Comparison of ENCODE assay signal across 11 cellular contexts in genomic region chr18:42011053-42011452, GRCh38. TPM values are rescaled to one million over a fixed set of nuclear protein-coding genes. Genes with fewer than 3 reads are reported as not detected.
A peak's percentile ranks its signal among the peaks of the same experiment; 100 is the strongest.
DNase-seq lines count a peak whose midpoint lies in the region; ATAC-seq, FAIRE-seq and TF ChIP-seq lines count a peak whose summit lies in the region.
"Had no signal": no experiment of that assay in that cellular context is flagged by ENCODE, and none has a peak within 500 bp of the region (broad histone marks: within the 10 kb centered on the region; RNA-seq: fewer than 3 reads in every experiment).

No MANE protein-coding gene starts in this region.

- H3K27ac ChIP-seq in kidney (ENCODE audit: low read depth in 2 of 2, low read length in 2 of 2) = no peak overlapping the region
- H3K27ac ChIP-seq: esophagus muscularis mucosa had no signal

- no peaks in the 10 kb centered on the region for H3K36me3 ChIP-seq in BE2C
- peaks cover 10 to 15% of the 10 kb centered on the region in 2 donors for H3K36me3 ChIP-seq in kidney (ENCODE audit: control insufficient read depth in 1 of 2, insufficient read depth in 2 of 2, low read length in 2 of 2)

- TF ChIP-seq CTCF in BE2C (IDR thresholded peaks at IDR 0.05; ENCODE audit: low read depth, low read length) = no peak
- no peak for TF ChIP-seq CTCF in kidney (IDR thresholded peaks at IDR 0.05; ENCODE audit: borderline replicate concordance, extremely low read depth, insufficient read depth)

- H3K27me3 ChIP-seq in BE2C = no peaks in the 10 kb centered on the region
- H3K27me3 ChIP-seq: esophagus muscularis mucosa had no signal

- H3K9me3 ChIP-seq in BE2C (no peaks in the 10 kb centered on the region), kidney (ENCODE audit: control insufficient read depth in 1 of 2, low read length in 2 of 2) (no peaks in the 10 kb centered on the region)
- H3K9me3 ChIP-seq: esophagus muscularis mucosa had no signal

- H3K9ac ChIP-seq in kidney (ENCODE audit: low read length in 2 of 2) = no peak overlapping the region

- intact Hi-C loops in kidney (cut with DNase I) = no loop called here

- H3K4me1 ChIP-seq in BE2C (no peaks in the 10 kb centered on the region), kidney (ENCODE audit: control insufficient read depth in 1 of 2, insufficient read depth in 1 of 2, low read depth in 1 of 2, low read length in 2 of 2) (no peaks in the 10 kb centered on the region)
- H3K4me1 ChIP-seq: esophagus muscularis mucosa had no signal

- no peak for FAIRE-seq in kidney (lab: Jason Lieb, UNC)

- H3K4me3 ChIP-seq in BE2C (ENCODE audit: low read depth, low read length) (no peak overlapping the region), kidney (ENCODE audit: low read length in 2 of 2) (no peak overlapping the region)
- H3K4me3 ChIP-seq: esophagus muscularis mucosa had no signal

- ATAC-seq in GM18519 (IDR thresholded peaks at IDR 0.05; ENCODE audit: low FRiP score, unreplicated experiment) (peak; percentile 100), GM19455 (IDR thresholded peaks at IDR 0.05; ENCODE audit: unreplicated experiment) (peak; percentile 100), HG02852 (IDR thresholded peaks at IDR 0.05; ENCODE audit: unreplicated experiment) (peak; percentile 100), HG03469 (IDR thresholded peaks at IDR 0.05; ENCODE audit: unreplicated experiment) (peak; percentile 100)
- ATAC-seq: naive thymus-derived CD4-positive, alpha-beta T cell had no signal

- DNase-seq in COLO829 (ENCODE audit: low spot score) (no peak), BE2C (no peak), kidney (no peak)
- DNase-seq in stimulated activated CD4-positive, alpha-beta T cell treated with anti-CD3 and anti-CD28 coated beads, Interleukin-4, amount 100 ng/mL, for 1 hour = no peak
- DNase-seq: naive thymus-derived CD4-positive, alpha-beta T cell; NCI-H1694 had no signal

RNA-seq across cellular contexts. Expression of gene PIK3C3, which starts 56.0 kb away (rescaled TPM):
- 14.5 TPM for polyA plus RNA-seq in BE2C (2012; ENCODE audit: insufficient read depth, insufficient read length, low read depth)
- total RNA-seq in kidney = 70.7 TPM
- polyA plus RNA-seq in kidney (ENCODE audit: insufficient read depth, low read depth, low replicate concordance) = 31.4 TPM
